ENCODE assay signal across 1 cellular context in genomic region chr16:31713071-31713944, GRCh38.
TF ChIP-seq lines count a peak whose summit lies in the region.

No MANE protein-coding gene starts in this region.

TF ChIP-seq in K562, 482 proteins besides CTCF, POLR2A, EP300 and RAD21 (continued from another document and continues in another):
- TF ChIP-seq SFPQ (IDR thresholded peaks at IDR 0.05; ENCODE audit: low read depth, low read length), result no peak
- no peak for TF ChIP-seq TCF7 (IDR thresholded peaks at IDR 0.05; ENCODE audit: borderline replicate concordance)
- no peak for TF ChIP-seq HNRNPLL (IDR thresholded peaks at IDR 0.05; ENCODE audit: low read depth, low read length, poor library complexity, severe bottlenecking)
- TF ChIP-seq ZNF217 (CRISPR knock-in tag; IDR thresholded peaks at IDR 0.05), result no peak
- TF ChIP-seq ZEB2 (IDR thresholded peaks at IDR 0.05), result no peak
- no peak for TF ChIP-seq CBX2 (IDR thresholded peaks at IDR 0.05; ENCODE audit: insufficient read depth, low read length, poor library complexity, severe bottlenecking)
- no peak for TF ChIP-seq EHMT2 (IDR thresholded peaks at IDR 0.05)
- peak; percentile 90 for TF ChIP-seq FOS (IDR thresholded peaks at IDR 0.05; ENCODE audit: extremely low read depth, insufficient read length)
- TF ChIP-seq ZNF280A (IDR thresholded peaks at IDR 0.05; ENCODE audit: low read depth, partially characterized antibody), result no peak
- no peak for TF ChIP-seq E2F3 (CRISPR knock-in tag; IDR thresholded peaks at IDR 0.05)
- TF ChIP-seq SRSF9 (IDR thresholded peaks at IDR 0.05; ENCODE audit: borderline replicate concordance, low read depth, low read length), result no peak
- TF ChIP-seq ZNF507 (tag; conservative IDR thresholded peaks at IDR 0.05), result no peak
- TF ChIP-seq ZFP30 (CRISPR knock-in tag; IDR thresholded peaks at IDR 0.05; ENCODE audit: borderline replicate concordance), result no peak
- peak; percentile 95 for TF ChIP-seq PHF8 (IDR thresholded peaks at IDR 0.05; ENCODE audit: borderline replicate concordance, low read length)
- no peak for TF ChIP-seq C11orf30 (IDR thresholded peaks at IDR 0.05; ENCODE audit: low read depth)
- TF ChIP-seq ZNF76 (CRISPR knock-in tag; IDR thresholded peaks at IDR 0.05; ENCODE audit: borderline replicate concordance), result no peak
- TF ChIP-seq FOXP4 (CRISPR knock-in tag; IDR thresholded peaks at IDR 0.05; ENCODE audit: borderline replicate concordance), result peak; percentile 59; the same call in 1 of the 2 replicates
- 0 out of 2 replicates have a peak, but pooled peaks have one; percentile 71 for TF ChIP-seq PREB (CRISPR knock-in tag; IDR thresholded peaks at IDR 0.05)
- no peak for TF ChIP-seq TFAM (CRISPR knock-in tag; conservative IDR thresholded peaks at IDR 0.05)
- TF ChIP-seq TCFL5 (CRISPR knock-in tag; conservative IDR thresholded peaks at IDR 0.05), result no peak
- no peak for TF ChIP-seq GTF2A2 (tag; IDR thresholded peaks at IDR 0.05)
- no peak for TF ChIP-seq ZBTB1 (CRISPR knock-in tag; IDR thresholded peaks at IDR 0.05; ENCODE audit: borderline replicate concordance, low read depth)
- no peak for TF ChIP-seq BACH1 (tag; IDR thresholded peaks at IDR 0.05)
- no peak for TF ChIP-seq ZNF316 (IDR thresholded peaks at IDR 0.05)
- TF ChIP-seq BCLAF1 (IDR thresholded peaks at IDR 0.05; ENCODE audit: borderline replicate concordance in 1 of 2, control insufficient read depth in 1 of 2, low read depth in 2 of 2, low read length in 1 of 2), result no peak
- TF ChIP-seq MAFK (IDR thresholded peaks at IDR 0.05; ENCODE audit: low read length), result no peak
- no peak for TF ChIP-seq HNRNPH1 (optimal IDR thresholded peaks at IDR 0.05; ENCODE audit: low read depth, low read length)
- TF ChIP-seq IRF9 (tag; IDR thresholded peaks at IDR 0.05), result no peak
- no peak for TF ChIP-seq SNAPC5 (CRISPR knock-in tag; IDR thresholded peaks at IDR 0.05)
- no peak for TF ChIP-seq ZHX1 (conservative IDR thresholded peaks at IDR 0.05; ENCODE audit: low read length)
- TF ChIP-seq AFF4 (CRISPR knock-in tag; IDR thresholded peaks at IDR 0.05), result 0 out of 2 replicates have a peak, but pooled peaks have one; percentile 76
- peak; percentile 91 for TF ChIP-seq TAF9B (IDR thresholded peaks at IDR 0.05; ENCODE audit: partially characterized antibody)
- TF ChIP-seq SAFB2 (IDR thresholded peaks at IDR 0.05; ENCODE audit: borderline replicate concordance, low read depth, low read length, severe bottlenecking), result no peak
- TF ChIP-seq SOX6 (IDR thresholded peaks at IDR 0.05), result no peak; the same call in 1 of the 2 replicates
- no peak for TF ChIP-seq ZNF133 (CRISPR knock-in tag; IDR thresholded peaks at IDR 0.05)
- TF ChIP-seq TEAD1 (CRISPR knock-in tag; IDR thresholded peaks at IDR 0.05), result no peak
- TF ChIP-seq ZZZ3 (IDR thresholded peaks at IDR 0.05), result no peak
- no peak for TF ChIP-seq PHTF2 (CRISPR knock-in tag; IDR thresholded peaks at IDR 0.05)
- TF ChIP-seq POU5F1 (IDR thresholded peaks at IDR 0.05; ENCODE audit: borderline replicate concordance, low read depth, low read length, partially characterized antibody), result no peak
- TF ChIP-seq NR2F6 (CRISPR knock-in tag; IDR thresholded peaks at IDR 0.05), result no peak
- peak; percentile 93 for TF ChIP-seq POLR2AphosphoS2 (IDR thresholded peaks at IDR 0.05; ENCODE audit: low read length)
- no peak for TF ChIP-seq SREBF1 (IDR thresholded peaks at IDR 0.05; ENCODE audit: borderline replicate concordance, low read depth, low read length)
- TF ChIP-seq ZNF444 (CRISPR knock-in tag; IDR thresholded peaks at IDR 0.05), result no peak
- TF ChIP-seq RNF2 (IDR thresholded peaks at IDR 0.05), result no peak
- no peak for TF ChIP-seq CEBPB (tag; IDR thresholded peaks at IDR 0.05)
- no peak for TF ChIP-seq ZNF589 (CRISPR knock-in tag; IDR thresholded peaks at IDR 0.05; ENCODE audit: low read depth)
- no peak for TF ChIP-seq DACH1 (IDR thresholded peaks at IDR 0.05; ENCODE audit: partially characterized antibody)
- no peak for TF ChIP-seq ZNF140 (CRISPR knock-in tag; IDR thresholded peaks at IDR 0.05)
- no peak for TF ChIP-seq ZBTB43 (CRISPR knock-in tag; IDR thresholded peaks at IDR 0.05)
